In the genomic region with DNA sequence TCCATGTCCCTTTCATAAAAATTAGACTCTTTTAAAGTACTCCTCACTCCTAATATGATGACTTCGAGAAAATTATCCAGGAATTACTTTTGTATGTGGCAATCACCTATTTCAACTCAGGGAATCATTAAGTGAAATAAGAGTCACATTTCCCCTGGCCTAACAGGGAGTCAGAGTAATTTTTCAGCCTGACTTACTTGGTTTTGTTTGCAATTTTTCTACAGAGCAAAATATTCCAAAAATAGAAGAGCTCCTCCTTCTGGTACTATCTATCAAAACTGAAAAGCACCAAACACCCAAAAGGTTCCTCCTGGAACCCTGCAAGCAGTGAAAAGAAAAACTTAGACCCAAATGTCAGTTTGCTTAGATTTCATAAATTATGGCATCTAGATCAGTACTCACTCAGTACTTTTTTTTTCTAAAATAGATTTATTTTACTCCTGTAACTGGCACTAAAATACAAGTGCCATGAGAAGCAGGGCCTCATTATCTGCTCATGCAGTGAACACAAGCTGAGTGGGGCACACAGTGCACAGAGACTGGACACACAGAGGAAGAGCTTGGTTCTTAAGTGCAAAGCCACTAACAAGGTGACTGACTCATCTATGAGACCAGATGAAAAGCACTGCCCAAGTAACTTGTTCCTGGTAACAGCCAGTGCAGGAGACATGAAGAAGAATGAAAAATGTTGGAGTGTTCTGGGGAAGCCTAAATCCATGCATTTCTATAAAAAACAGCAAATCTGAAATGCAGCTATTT, we compare ENCODE assay signal across 13 cellular contexts. TPM values are rescaled to one million over a fixed set of nuclear protein-coding genes. Genes with fewer than 3 reads are reported as not detected.
A peak's percentile ranks its signal among the peaks of the same experiment; 100 is the strongest.
DNase-seq lines count a peak whose midpoint lies in the region; ATAC-seq, FAIRE-seq and TF ChIP-seq lines count a peak whose summit lies in the region.
"Had no signal": no experiment of that assay in that cellular context is flagged by ENCODE, and none has a peak within 500 bp of the region (broad histone marks: within the 10 kb centered on the region; RNA-seq: fewer than 3 reads in every experiment).

No MANE protein-coding gene starts in this region.

- TF ChIP-seq POLR2A in GM12891 (IDR thresholded peaks at IDR 0.05; ENCODE audit: low read depth, low read length) (no peak), GM12892 (IDR thresholded peaks at IDR 0.05; ENCODE audit: low read depth, low read length) (no peak)

- no peak overlapping the region for H3K9ac ChIP-seq in astrocyte (ENCODE audit: low read length)

- no peaks in the 10 kb centered on the region for H3K9me3 ChIP-seq in astrocyte (ENCODE audit: insufficient read depth, low read depth, low read length)
- H3K9me3 ChIP-seq: gastrocnemius medialis had no signal

- no peaks in the 10 kb centered on the region for H3K27me3 Mint-ChIP-seq in astrocyte (ENCODE audit: low read depth, unreplicated experiment)
- H3K27me3 Mint-ChIP-seq in activated CD4-positive, alpha-beta memory T cell treated with anti-CD3 and anti-CD28 coated beads, Interleukin-2, amount 10 ng/mL, durations not matched to agents 7 days and 5 days = no peaks in the 10 kb centered on the region

- POLR2A ChIA-PET in activated CD4-positive, alpha-beta memory T cell treated with anti-CD3 and anti-CD28 coated beads, Interleukin-2, amount 10 ng/mL, durations not matched to agents 7 days and 5 days (lab: Charles Lee) = interaction anchor here (1.0 kb wide), 1 partner anchor 27 kb away, joined by 4 read pairs; no protein-coding TSS in a partner anchor

- no peak overlapping the region for H2AFZ ChIP-seq in astrocyte (ENCODE audit: low read depth, low read length)

- H3K27ac Mint-ChIP-seq in astrocyte (ENCODE audit: unreplicated experiment) = no peak overlapping the region
- H3K27ac Mint-ChIP-seq in activated CD4-positive, alpha-beta memory T cell treated with anti-CD3 and anti-CD28 coated beads, Interleukin-2, amount 10 ng/mL, durations not matched to agents 7 days and 5 days = no peak overlapping the region

- no peaks in the 10 kb centered on the region for H3K27me3 ChIP-seq in astrocyte (ENCODE audit: insufficient read depth, low read length)
- H3K27me3 ChIP-seq: gastrocnemius medialis had no signal

- peaks cover 3% of the 10 kb centered on the region for H3K4me1 ChIP-seq in astrocyte (ENCODE audit: insufficient read depth, low read length)

- no peak overlapping the region for H3K4me3 ChIP-seq in astrocyte (ENCODE audit: insufficient read depth, low read depth, low read length)
- H3K4me3 ChIP-seq: gastrocnemius medialis had no signal

- CTCF ChIA-PET in activated CD4-positive, alpha-beta memory T cell treated with anti-CD3 and anti-CD28 coated beads, Interleukin-2, amount 10 ng/mL, durations not matched to agents 7 days and 5 days (lab: Charles Lee) = interaction anchor here (1.1 to 1.5 kb wide), 2 partner anchors 34 to 77 kb away, joined by 3 to 4 read pairs; no protein-coding TSS in a partner anchor

- no peak overlapping the region for H3K4me2 ChIP-seq in astrocyte (ENCODE audit: low read length)

- H3K79me2 ChIP-seq in astrocyte (ENCODE audit: insufficient read depth, low read length) = no peaks in the 10 kb centered on the region

- no peaks in the 10 kb centered on the region for H4K20me1 ChIP-seq in astrocyte (ENCODE audit: insufficient read depth, low read length)

- H3K9me3 Mint-ChIP-seq in astrocyte (ENCODE audit: unreplicated experiment) = peaks cover 4% of the 10 kb centered on the region
- H3K9me3 Mint-ChIP-seq in activated CD4-positive, alpha-beta memory T cell treated with anti-CD3 and anti-CD28 coated beads, Interleukin-2, amount 10 ng/mL, durations not matched to agents 7 days and 5 days = no peaks in the 10 kb centered on the region

- FAIRE-seq in GM12891 (lab: Jason Lieb, UNC) = peak; percentile 35
- FAIRE-seq in astrocyte (lab: Jason Lieb, UNC) = peak; percentile 5
- FAIRE-seq in islet of Langerhans (lab: Jason Lieb, UNC) = peak; percentile 43
- no peak for FAIRE-seq in GM12892 (lab: Jason Lieb, UNC)

- peak; percentile 30 for TF ChIP-seq CTCF in astrocyte (IDR thresholded peaks at IDR 0.05; ENCODE audit: insufficient read depth, low read depth, low read length)

- H3K27ac ChIP-seq in astrocyte (ENCODE audit: low read depth, low read length) = no peak overlapping the region
- H3K27ac ChIP-seq: HL-60 had no signal

- H3K36me3 Mint-ChIP-seq in astrocyte (ENCODE audit: low read depth, unreplicated experiment) = peaks cover 18% of the 10 kb centered on the region
- peaks cover 63% of the 10 kb centered on the region for H3K36me3 Mint-ChIP-seq in activated CD4-positive, alpha-beta memory T cell treated with anti-CD3 and anti-CD28 coated beads, Interleukin-2, amount 10 ng/mL, durations not matched to agents 7 days and 5 days (ENCODE audit: low read depth)

- H3K4me1 Mint-ChIP-seq in astrocyte (ENCODE audit: low read depth, unreplicated experiment) = peaks cover 17% of the 10 kb centered on the region
- H3K4me1 Mint-ChIP-seq in activated CD4-positive, alpha-beta memory T cell treated with anti-CD3 and anti-CD28 coated beads, Interleukin-2, amount 10 ng/mL, durations not matched to agents 7 days and 5 days = peaks cover 45% of the 10 kb centered on the region

- peak; percentile 47 for DNase-seq in AG20443 (ENCODE audit: low spot score)
- DNase-seq in GM12891 (ENCODE audit: insufficient read length, low spot score) = no peak
- DNase-seq in astrocyte (ENCODE audit: low read depth) = no peak
- no peak for DNase-seq in NCI-H128 (lab: John Stamatoyannopoulos, UW; ENCODE audit: unreplicated experiment)
- DNase-seq in GM12892 (ENCODE audit: insufficient read length) = no peak
- DNase-seq in activated CD4-positive, alpha-beta memory T cell treated with anti-CD3 and anti-CD28 coated beads, Interleukin-2, amount 10 ng/mL, durations not matched to agents 7 days and 5 days = no peak
- DNase-seq: activated CD4-positive, alpha-beta T cell treated with anti-CD3 and anti-CD28 coated beads, Interleukin-2, amount 50 U/mL, for 4 hours; gastrocnemius medialis; NCI-H2029 treated with DMSO at 0.1 percent for 48 hours; stimulated activated naive CD4-positive, alpha-beta T cell had no signal

- no peak overlapping the region for H3K4me3 Mint-ChIP-seq in astrocyte (ENCODE audit: unreplicated experiment)
- H3K4me3 Mint-ChIP-seq in activated CD4-positive, alpha-beta memory T cell treated with anti-CD3 and anti-CD28 coated beads, Interleukin-2, amount 10 ng/mL, durations not matched to agents 7 days and 5 days = no peak overlapping the region

- ATAC-seq in GM21528 (IDR thresholded peaks at IDR 0.05; ENCODE audit: low FRiP score, unreplicated experiment) = no peak

- peaks cover 12% of the 10 kb centered on the region for H3K36me3 ChIP-seq in astrocyte (ENCODE audit: insufficient read depth, low read length)

TF ChIP-seq in GM12891, 5 proteins besides CTCF, POLR2A, EP300 and RAD21:
- TF ChIP-seq TAF1 (IDR thresholded peaks at IDR 0.05; ENCODE audit: low read depth, low read length) (no peak), POU2F2 (IDR thresholded peaks at IDR 0.05; ENCODE audit: low read depth, low read length) (no peak)
TF ChIP-seq in GM12891: peak in this region for 0.

RNA-seq across cellular contexts. Expression of a gene that starts 28.7 kb away (rescaled TPM):
- polyA plus RNA-seq in GM12891 (2012; ENCODE audit: low read depth, missing spikeins) = 44.3 TPM
- total RNA-seq in astrocyte = 66.4 and 75.8 TPM in 2 replicates
- polyA plus RNA-seq in GM12892 (2012; ENCODE audit: missing spikeins) = 60.1 TPM
- total RNA-seq in activated CD4-positive, alpha-beta memory T cell treated with anti-CD3 and anti-CD28 coated beads, Interleukin-2, amount 10 ng/mL, durations not matched to agents 7 days and 5 days = 10 to 100 TPM; 86.8 to 93.1 TPM
